ENCODE assay signal across 8 cellular contexts in the genomic region with DNA sequence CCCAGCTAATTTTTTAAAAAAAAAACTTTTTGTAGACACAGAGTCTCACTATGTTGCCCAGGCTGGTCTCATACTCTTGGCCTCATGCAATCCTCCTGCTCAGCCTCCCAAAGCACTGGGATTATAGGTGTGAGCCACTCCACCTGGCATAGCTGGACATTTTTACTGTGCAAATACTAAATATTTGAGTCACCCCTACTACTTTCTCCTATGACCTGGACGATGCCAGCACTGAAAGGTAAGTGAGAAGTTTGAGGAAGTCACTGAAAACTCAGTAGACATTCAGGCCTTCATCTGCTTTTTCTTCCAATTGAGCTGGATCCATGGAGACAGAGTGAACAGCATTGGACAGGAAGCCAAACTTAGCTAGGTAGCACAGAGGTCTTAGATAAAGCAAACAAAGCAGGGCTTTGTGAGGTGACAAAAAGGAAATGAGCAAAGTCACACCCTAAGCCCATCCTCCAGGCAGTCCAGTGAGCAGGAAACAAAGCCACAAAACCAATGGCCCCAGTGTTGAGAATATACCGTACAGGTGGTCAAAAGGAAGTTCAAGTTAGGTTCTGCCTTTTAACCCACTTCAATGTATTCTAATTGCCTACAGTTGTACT.
DNase-seq lines count a peak whose midpoint lies in the region; ATAC-seq and TF ChIP-seq lines count a peak whose summit lies in the region.

No MANE protein-coding gene starts in this region.

- intact Hi-C loops in left colon (cut with DNase I, micrococcal nuclease) (no loop called here), prostate gland (cut with DNase I) (no loop called here)

- no peak overlapping the region for H3K4me3 ChIP-seq in SK-N-SH (ENCODE audit: low read depth in 2 of 2, low read length in 1 of 2)
- H3K4me3 ChIP-seq in prostate gland: no peak overlapping the region

- no peaks in the 10 kb centered on the region for H4K20me1 ChIP-seq in SK-N-SH (ENCODE audit: insufficient read depth)

- ATAC-seq in SK-N-SH treated with all-trans-retinoic acid at 6 μM for 48 hours (no peak), HG02623 (IDR thresholded peaks at IDR 0.05; ENCODE audit: unreplicated experiment) (peak; percentile 94), left colon (peak; percentile 98)

- no peaks in the 10 kb centered on the region for H3K27me3 ChIP-seq in SK-N-SH (ENCODE audit: insufficient read depth)
- no peaks in the 10 kb centered on the region for H3K27me3 ChIP-seq in prostate gland (replicated peaks; ENCODE audit: insufficient read depth)

- H3K36me3 ChIP-seq in SK-N-SH (replicated peaks in 1 of 2; ENCODE audit: control insufficient read depth in 1 of 2, insufficient read depth in 2 of 2, low read length in 1 of 2) (no peaks in the 10 kb centered on the region), prostate gland (no peaks in the 10 kb centered on the region)

- POLR2A ChIA-PET in SK-N-SH (lab: Yijun Ruan, JAX): no interaction called here

- H2AFZ ChIP-seq in SK-N-SH (ENCODE audit: low read depth): peak overlapping the region; percentile 66; the same call in 1 of the 2 replicates

- H3K4me1 ChIP-seq in SK-N-SH (ENCODE audit: control insufficient read depth in 1 of 2, insufficient read depth in 2 of 2, low read depth in 1 of 2, low read length in 1 of 2) (peaks cover 0 to 3% of the 10 kb centered on the region in 2 experiments; a peak in 1 of 4 replicates), prostate gland (replicated peaks) (no peaks in the 10 kb centered on the region)

- H3K9me3 ChIP-seq in SK-N-SH (no peaks in the 10 kb centered on the region), prostate gland (no peaks in the 10 kb centered on the region)

- WGBS in SK-N-SH (ENCODE audit: low lambda C conversion rate): 46% methylated on average over 2 of the region's 2 CpGs
- 59% methylated on average over 2 of the region's 2 CpGs for WGBS in prostate gland

- DNase-seq in SK-N-SH (no peak), MV-4-11 (lab: John Stamatoyannopoulos, UW) (peak; percentile 26), left colon (peak; percentile 18 to 44), NCI-H1048 (lab: John Stamatoyannopoulos, UW) (no peak), mesenteric fat pad (ENCODE audit: low spot score) (no peak), prostate gland (ENCODE audit: low spot score) (no peak)

- TF ChIP-seq POLR2A in prostate gland (IDR thresholded peaks at IDR 0.05): no peak

- TF ChIP-seq CTCF in SK-N-SH (IDR thresholded peaks at IDR 0.05) (no peak), prostate gland (IDR thresholded peaks at IDR 0.05) (no peak)

- no peaks in the 10 kb centered on the region for H3K9me2 ChIP-seq in SK-N-SH

- no peak overlapping the region for H3K27ac ChIP-seq in SK-N-SH (ENCODE audit: low read depth in 2 of 2, low read length in 1 of 2)
- no peak overlapping the region for H3K27ac ChIP-seq in prostate gland

- peaks cover 8% of the 10 kb centered on the region for H3F3A ChIP-seq in SK-N-SH (replicated peaks; ENCODE audit: insufficient read depth)

- H3K4me2 ChIP-seq in SK-N-SH: no peak overlapping the region

- no peak for TF ChIP-seq RAD21 in SK-N-SH (IDR thresholded peaks at IDR 0.05; ENCODE audit: low read length)

- H3K79me2 ChIP-seq in SK-N-SH (ENCODE audit: insufficient read depth): no peaks in the 10 kb centered on the region

- H3K9ac ChIP-seq in SK-N-SH: no peak overlapping the region

- CTCF ChIA-PET in SK-N-SH (lab: Yijun Ruan, JAX): no interaction called here

- TF ChIP-seq EP300 in SK-N-SH (IDR thresholded peaks at IDR 0.05; ENCODE audit: borderline replicate concordance in 1 of 2, low read depth in 1 of 2, low read length in 1 of 2): no peak

TF ChIP-seq in SK-N-SH, 30 proteins besides CTCF, POLR2A, EP300 and RAD21:
- TF ChIP-seq FOXM1 (IDR thresholded peaks at IDR 0.05; ENCODE audit: low read depth) (no peak), MXI1 (IDR thresholded peaks at IDR 0.05; ENCODE audit: low read depth, low read length) (no peak), SIN3A (IDR thresholded peaks at IDR 0.05; ENCODE audit: borderline replicate concordance, low read depth, low read length) (no peak), CHD2 (IDR thresholded peaks at IDR 0.05; ENCODE audit: low read length, partially characterized antibody) (no peak), EZH2phosphoT487 (IDR thresholded peaks at IDR 0.05; ENCODE audit: borderline replicate concordance, low read depth) (no peak), GATA2 (CRISPR knock-in tag; IDR thresholded peaks at IDR 0.05) (no peak)
- TF ChIP-seq, protein P1, sequence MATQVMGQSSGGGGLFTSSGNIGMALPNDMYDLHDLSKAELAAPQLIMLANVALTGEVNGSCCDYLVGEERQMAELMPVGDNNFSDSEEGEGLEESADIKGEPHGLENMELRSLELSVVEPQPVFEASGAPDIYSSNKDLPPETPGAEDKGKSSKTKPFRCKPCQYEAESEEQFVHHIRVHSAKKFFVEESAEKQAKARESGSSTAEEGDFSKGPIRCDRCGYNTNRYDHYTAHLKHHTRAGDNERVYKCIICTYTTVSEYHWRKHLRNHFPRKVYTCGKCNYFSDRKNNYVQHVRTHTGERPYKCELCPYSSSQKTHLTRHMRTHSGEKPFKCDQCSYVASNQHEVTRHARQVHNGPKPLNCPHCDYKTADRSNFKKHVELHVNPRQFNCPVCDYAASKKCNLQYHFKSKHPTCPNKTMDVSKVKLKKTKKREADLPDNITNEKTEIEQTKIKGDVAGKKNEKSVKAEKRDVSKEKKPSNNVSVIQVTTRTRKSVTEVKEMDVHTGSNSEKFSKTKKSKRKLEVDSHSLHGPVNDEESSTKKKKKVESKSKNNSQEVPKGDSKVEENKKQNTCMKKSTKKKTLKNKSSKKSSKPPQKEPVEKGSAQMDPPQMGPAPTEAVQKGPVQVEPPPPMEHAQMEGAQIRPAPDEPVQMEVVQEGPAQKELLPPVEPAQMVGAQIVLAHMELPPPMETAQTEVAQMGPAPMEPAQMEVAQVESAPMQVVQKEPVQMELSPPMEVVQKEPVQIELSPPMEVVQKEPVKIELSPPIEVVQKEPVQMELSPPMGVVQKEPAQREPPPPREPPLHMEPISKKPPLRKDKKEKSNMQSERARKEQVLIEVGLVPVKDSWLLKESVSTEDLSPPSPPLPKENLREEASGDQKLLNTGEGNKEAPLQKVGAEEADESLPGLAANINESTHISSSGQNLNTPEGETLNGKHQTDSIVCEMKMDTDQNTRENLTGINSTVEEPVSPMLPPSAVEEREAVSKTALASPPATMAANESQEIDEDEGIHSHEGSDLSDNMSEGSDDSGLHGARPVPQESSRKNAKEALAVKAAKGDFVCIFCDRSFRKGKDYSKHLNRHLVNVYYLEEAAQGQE (IDR thresholded peaks at IDR 0.05; ENCODE audit: low read depth, low read length): no peak
- TF ChIP-seq, protein P2, sequence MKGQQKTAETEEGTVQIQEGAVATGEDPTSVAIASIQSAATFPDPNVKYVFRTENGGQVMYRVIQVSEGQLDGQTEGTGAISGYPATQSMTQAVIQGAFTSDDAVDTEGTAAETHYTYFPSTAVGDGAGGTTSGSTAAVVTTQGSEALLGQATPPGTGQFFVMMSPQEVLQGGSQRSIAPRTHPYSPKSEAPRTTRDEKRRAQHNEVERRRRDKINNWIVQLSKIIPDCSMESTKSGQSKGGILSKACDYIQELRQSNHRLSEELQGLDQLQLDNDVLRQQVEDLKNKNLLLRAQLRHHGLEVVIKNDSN (IDR thresholded peaks at IDR 0.05; ENCODE audit: borderline replicate concordance, low read depth): no peak
TF ChIP-seq in SK-N-SH: peak in this region for 0.

TF ChIP-seq in SK-N-SH treated with all-trans-retinoic acid at 6 μM for 48 hours, 23 proteins besides CTCF, POLR2A, EP300 and RAD21:
- TF ChIP-seq ZNF565 (CRISPR knock-in tag; conservative IDR thresholded peaks at IDR 0.05; ENCODE audit: low read depth): no peak
- TF ChIP-seq, protein P3, sequence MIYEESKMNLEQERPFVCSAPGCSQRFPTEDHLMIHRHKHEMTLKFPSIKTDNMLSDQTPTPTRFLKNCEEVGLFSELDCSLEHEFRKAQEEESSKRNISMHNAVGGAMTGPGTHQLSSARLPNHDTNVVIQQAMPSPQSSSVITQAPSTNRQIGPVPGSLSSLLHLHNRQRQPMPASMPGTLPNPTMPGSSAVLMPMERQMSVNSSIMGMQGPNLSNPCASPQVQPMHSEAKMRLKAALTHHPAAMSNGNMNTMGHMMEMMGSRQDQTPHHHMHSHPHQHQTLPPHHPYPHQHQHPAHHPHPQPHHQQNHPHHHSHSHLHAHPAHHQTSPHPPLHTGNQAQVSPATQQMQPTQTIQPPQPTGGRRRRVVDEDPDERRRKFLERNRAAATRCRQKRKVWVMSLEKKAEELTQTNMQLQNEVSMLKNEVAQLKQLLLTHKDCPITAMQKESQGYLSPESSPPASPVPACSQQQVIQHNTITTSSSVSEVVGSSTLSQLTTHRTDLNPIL (CRISPR knock-in tag; IDR thresholded peaks at IDR 0.05; ENCODE audit: low read depth): no peak

Comparison
In these comparisons a context has a peak if more than half of its experiments do, and no peak if none do; other contexts are left out.
1. DNase-seq: peak in MV-4-11 (single experiment) and left colon (2 of 2); none in SK-N-SH (single experiment), NCI-H1048 (single experiment), mesenteric fat pad (single experiment) and prostate gland (single experiment).